Comparison of ENCODE assay signal across 13 cellular contexts in the genomic region with DNA sequence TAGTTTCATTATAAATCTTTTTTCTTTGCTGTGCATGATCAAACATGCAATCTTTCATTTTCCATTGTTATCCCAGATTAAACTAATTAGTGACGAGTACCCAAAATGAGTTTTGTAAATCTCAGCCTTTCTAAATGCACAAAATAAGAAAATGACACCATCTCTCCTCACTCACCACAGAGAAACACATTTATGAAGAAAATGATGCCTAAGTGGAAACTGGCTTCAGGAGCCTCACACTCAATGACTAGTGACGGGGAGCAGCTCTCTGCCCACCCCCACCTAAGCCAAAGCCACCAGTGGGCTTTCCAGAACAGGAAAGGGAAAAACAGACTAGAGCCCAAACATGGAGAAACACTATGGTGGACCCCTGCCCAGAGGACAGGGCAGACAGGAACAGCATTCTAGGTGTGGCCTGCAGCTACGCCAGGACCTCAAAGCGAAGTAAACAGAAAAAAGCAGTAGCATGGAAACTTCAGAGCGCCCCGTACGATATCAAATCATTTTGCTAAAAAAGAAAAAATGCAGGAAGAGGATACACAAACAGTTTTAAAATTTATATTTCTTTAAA.
DNase-seq lines count a peak whose midpoint lies in the region; ATAC-seq, FAIRE-seq and TF ChIP-seq lines count a peak whose summit lies in the region.
"Had no signal": no experiment of that assay in that cellular context is flagged by ENCODE, and none has a peak within 500 bp of the region (broad histone marks: within the 10 kb centered on the region; RNA-seq: fewer than 3 reads in every experiment).

No MANE protein-coding gene starts in this region.

- peaks cover 13% of the 10 kb centered on the region for H3F3A ChIP-seq in neural progenitor cell (ENCODE audit: low read depth)

- no peak for DNase-seq in stimulated activated naive CD8-positive, alpha-beta T cell treated with anti-CD3 and anti-CD28 coated beads, Interleukin-15, Interleukin-2, amounts not matched to agents 100 U/mL and 50 U/mL, for 24 hours
- no peak for DNase-seq in coronary artery (ENCODE audit: low spot score)
- no peak for DNase-seq in neural progenitor cell (ENCODE audit: low spot score)
- no peak for DNase-seq in vagina (ENCODE audit: extremely low spot score in 2 of 2)
- no peak for DNase-seq in H54 (ENCODE audit: insufficient read length, low spot score)
- no peak for DNase-seq in NOMO-1 (lab: John Stamatoyannopoulos, UW; ENCODE audit: unreplicated experiment in 2 of 2)
- DNase-seq: activated CD8-positive, alpha-beta T cell treated with anti-CD3 and anti-CD28 coated beads for 36 hours; NK-92 treated with Interleukin-12 subunit alpha and Interleukin-12 subunit beta, amount 100 ng/mL, for 24 hours; nucleus accumbens had no signal

- intact Hi-C loops in vagina (cut with DNase I), result no loop called here

- H3K9ac ChIP-seq in neural progenitor cell, result no peak overlapping the region

- peaks cover 8% of the 10 kb centered on the region for H3K36me3 Mint-ChIP-seq in stimulated activated naive CD8-positive, alpha-beta T cell treated with anti-CD3 and anti-CD28 coated beads, Interleukin-15, Interleukin-2, amounts not matched to agents 100 ng/mL and 50 ng/mL, for 24 hours (ENCODE audit: low read depth)
- no peaks in the 10 kb centered on the region for H3K36me3 Mint-ChIP-seq in neural progenitor cell

- ATAC-seq in stimulated activated naive CD8-positive, alpha-beta T cell treated with anti-CD3 and anti-CD28 coated beads, Interleukin-15, Interleukin-2, amounts not matched to agents 100 U/mL and 50 U/mL, for 24 hours, result no peak
- ATAC-seq in GM21717 (IDR thresholded peaks at IDR 0.05; ENCODE audit: unreplicated experiment), result no peak
- ATAC-seq: activated CD8-positive, alpha-beta T cell treated with anti-CD3 and anti-CD28 coated beads for 36 hours had no signal

- H3K27me3 Mint-ChIP-seq in stimulated activated naive CD8-positive, alpha-beta T cell treated with anti-CD3 and anti-CD28 coated beads, Interleukin-15, Interleukin-2, amounts not matched to agents 100 ng/mL and 50 ng/mL, for 24 hours, result no peaks in the 10 kb centered on the region
- H3K27me3 Mint-ChIP-seq in neural progenitor cell (ENCODE audit: insufficient read depth, low read depth), result no peaks in the 10 kb centered on the region
- H3K27me3 Mint-ChIP-seq: activated CD8-positive, alpha-beta T cell treated with anti-CD3 and anti-CD28 coated beads for 36 hours had no signal

- H3K4me1 ChIP-seq in neural progenitor cell (peaks cover 51% of the 10 kb centered on the region), vagina (peaks cover 91% of the 10 kb centered on the region)

- peaks cover 97% of the 10 kb centered on the region for H4K20me1 ChIP-seq in neural progenitor cell (ENCODE audit: low read depth)

- peaks cover 100% of the 10 kb centered on the region for H3K79me2 ChIP-seq in neural progenitor cell (ENCODE audit: low read depth)

- FAIRE-seq in H54 (lab: Jason Lieb, UNC), result no peak
- FAIRE-seq: HTR-8/SVneo had no signal

- H3K27me3 ChIP-seq in neural progenitor cell, result no peaks in the 10 kb centered on the region
- no peaks in the 10 kb centered on the region for H3K27me3 ChIP-seq in vagina

- H3K36me3 ChIP-seq in neural progenitor cell, result no peaks in the 10 kb centered on the region
- H3K36me3 ChIP-seq in vagina, result no peaks in the 10 kb centered on the region

- H3K27ac ChIP-seq in coronary artery, result peak overlapping the region; percentile 33 to 68
- H3K27ac ChIP-seq in neural progenitor cell, result no peak overlapping the region
- H3K27ac ChIP-seq in vagina, result peak overlapping the region; percentile 5
- H3K27ac ChIP-seq: C4-2B had no signal

- no peaks in the 10 kb centered on the region for H3K9me3 Mint-ChIP-seq in stimulated activated naive CD8-positive, alpha-beta T cell treated with anti-CD3 and anti-CD28 coated beads, Interleukin-15, Interleukin-2, amounts not matched to agents 100 ng/mL and 50 ng/mL, for 24 hours
- H3K9me3 Mint-ChIP-seq in neural progenitor cell, result no peaks in the 10 kb centered on the region
- H3K9me3 Mint-ChIP-seq: activated CD8-positive, alpha-beta T cell treated with anti-CD3 and anti-CD28 coated beads for 36 hours had no signal

- peak overlapping the region; percentile 47 for H3K27ac Mint-ChIP-seq in stimulated activated naive CD8-positive, alpha-beta T cell treated with anti-CD3 and anti-CD28 coated beads, Interleukin-15, Interleukin-2, amounts not matched to agents 100 ng/mL and 50 ng/mL, for 24 hours
- no peak overlapping the region for H3K27ac Mint-ChIP-seq in neural progenitor cell
- H3K27ac Mint-ChIP-seq: activated CD8-positive, alpha-beta T cell treated with anti-CD3 and anti-CD28 coated beads for 36 hours had no signal

- no peaks in the 10 kb centered on the region for H3K9me3 ChIP-seq in neural progenitor cell (ENCODE audit: low read depth)
- no peaks in the 10 kb centered on the region for H3K9me3 ChIP-seq in vagina

- no peak for TF ChIP-seq CTCF in coronary artery (IDR thresholded peaks at IDR 0.05)
- no peak for TF ChIP-seq CTCF in neural progenitor cell (IDR thresholded peaks at IDR 0.05)
- no peak for TF ChIP-seq CTCF in vagina (IDR thresholded peaks at IDR 0.05)

- peak overlapping the region; percentile 3 for H3K4me2 ChIP-seq in neural progenitor cell

- H3K4me1 Mint-ChIP-seq in stimulated activated naive CD8-positive, alpha-beta T cell treated with anti-CD3 and anti-CD28 coated beads, Interleukin-15, Interleukin-2, amounts not matched to agents 100 ng/mL and 50 ng/mL, for 24 hours (ENCODE audit: low read depth), result peaks cover 84% of the 10 kb centered on the region
- H3K4me1 Mint-ChIP-seq in neural progenitor cell, result peaks cover 15% of the 10 kb centered on the region

- no peak overlapping the region for H2AFZ ChIP-seq in neural progenitor cell (replicated peaks)

- H3K4me3 ChIP-seq in coronary artery, result peak overlapping the region; percentile 41
- H3K4me3 ChIP-seq in neural progenitor cell, result no peak overlapping the region
- no peak overlapping the region for H3K4me3 ChIP-seq in vagina

- H3K4me3 Mint-ChIP-seq in stimulated activated naive CD8-positive, alpha-beta T cell treated with anti-CD3 and anti-CD28 coated beads, Interleukin-15, Interleukin-2, amounts not matched to agents 100 ng/mL and 50 ng/mL, for 24 hours, result no peak overlapping the region
- H3K4me3 Mint-ChIP-seq in neural progenitor cell, result no peak overlapping the region
- H3K4me3 Mint-ChIP-seq: activated CD8-positive, alpha-beta T cell treated with anti-CD3 and anti-CD28 coated beads for 36 hours had no signal

- TF ChIP-seq POLR2A in vagina (IDR thresholded peaks at IDR 0.05), result no peak
- TF ChIP-seq POLR2A in H54 (IDR thresholded peaks at IDR 0.05; ENCODE audit: low read depth, low read length), result no peak
